8 cellular contexts compared by ENCODE assay signal in genomic region chr10:72834183-72834825, GRCh38. TPM values are rescaled to one million over a fixed set of nuclear protein-coding genes. Genes with fewer than 3 reads are reported as not detected.
A peak's percentile ranks its signal among the peaks of the same experiment; 100 is the strongest.
DNase-seq lines count a peak whose midpoint lies in the region; ATAC-seq, FAIRE-seq and TF ChIP-seq lines count a peak whose summit lies in the region.

No MANE protein-coding gene starts in this region.

- peaks cover 4% of the 10 kb centered on the region for H3F3A ChIP-seq in SK-N-SH (replicated peaks; ENCODE audit: insufficient read depth)

- peak; percentile 97 for TF ChIP-seq RAD21 in SK-N-SH (IDR thresholded peaks at IDR 0.05; ENCODE audit: low read length)
- peak; percentile 58; the same call in 1 of the 2 replicates for TF ChIP-seq RAD21 in HepG2 (CRISPR knock-in tag; IDR thresholded peaks at IDR 0.05)

- no peak overlapping the region for H3K27ac Mint-ChIP-seq in activated CD4-positive, alpha-beta T cell treated with anti-CD3 and anti-CD28 coated beads for 36 hours

- H3K36me3 ChIP-seq in SK-N-SH (replicated peaks in 1 of 2; ENCODE audit: control insufficient read depth in 1 of 2, insufficient read depth in 2 of 2, low read length in 1 of 2): peaks cover 6 to 7% of the 10 kb centered on the region in 2 experiments
- H3K36me3 ChIP-seq in HepG2 (replicated peaks in 1 of 2; ENCODE audit: control insufficient read depth in 1 of 2, insufficient read depth in 2 of 2, low read length in 2 of 2): peaks cover 4 to 5% of the 10 kb centered on the region in 2 experiments; a peak in 3 of 5 replicates
- no peaks in the 10 kb centered on the region for H3K36me3 ChIP-seq in thyroid gland

- CTCF ChIA-PET in activated CD4-positive, alpha-beta T cell treated with anti-CD3 and anti-CD28 coated beads for 36 hours (lab: Charles Lee): interaction anchor here (0.6 to 2.8 kb wide), 18 partner anchors 8 to 474 kb away, joined by 3 to 50 read pairs (median 4); no protein-coding TSS in a partner anchor
- CTCF ChIA-PET in SK-N-SH (lab: Yijun Ruan, JAX): interaction anchor here (0.5 to 7.0 kb wide), 42 partner anchors 8 to 484 kb away, joined by 3 to 90 read pairs (median 4); partner anchors contain the start of genes DNAJB12, MCU and MICU1
- CTCF ChIA-PET in HepG2 (lab: Yijun Ruan, JAX; ENCODE audit: low intra/inter-chr PET ratio, low total read pairs): interaction anchor here (1.2 to 2.4 kb wide), 5 partner anchors 140 to 470 kb away, joined by 3 to 18 read pairs (median 3); no protein-coding TSS in a partner anchor

- no peak overlapping the region for H2AFZ ChIP-seq in SK-N-SH (ENCODE audit: low read depth)
- no peak overlapping the region for H2AFZ ChIP-seq in HepG2 (ENCODE audit: low read length)

- ATAC-seq in activated CD4-positive, alpha-beta T cell treated with anti-CD3 and anti-CD28 coated beads for 36 hours: peak; percentile 58
- peak; percentile 44; the same call in 1 of the 3 replicates for ATAC-seq in HepG2

- H3K4me1 ChIP-seq in SK-N-SH (ENCODE audit: control insufficient read depth in 1 of 2, insufficient read depth in 2 of 2, low read depth in 1 of 2, low read length in 1 of 2) (peaks cover 0 to 7% of the 10 kb centered on the region in 2 experiments; a peak in 2 of 4 replicates), HepG2 (ENCODE audit: insufficient read depth, low read length) (0 out of 2 replicates have a peak, but pooled peaks cover 4% of the 10 kb centered on the region), thyroid gland (peaks cover 15 to 36% of the 10 kb centered on the region in 2 donors)

- H3K79me2 ChIP-seq in SK-N-SH (ENCODE audit: insufficient read depth) (no peaks in the 10 kb centered on the region), HepG2 (ENCODE audit: insufficient read depth, low read length) (no peaks in the 10 kb centered on the region)

- peaks cover 2% of the 10 kb centered on the region for H3K4me1 Mint-ChIP-seq in activated CD4-positive, alpha-beta T cell treated with anti-CD3 and anti-CD28 coated beads for 36 hours

- in situ Hi-C loops in HepG2 (cut with HindIII; ENCODE audit: extremely low pct_ligation_motif_present, low pct_unique_long_range_greater_than_20kb): loop anchor here (5.0 to 10.0 kb wide), 2 partner anchors 142 to 470 kb away; partner anchors contain the start of gene MCU

- no TSS peak for BruUV-seq in HepG2 (replicated peaks; lab: Mats Ljungman, UMichigan)

- no peaks in the 10 kb centered on the region for H3K27me3 ChIP-seq in SK-N-SH (ENCODE audit: insufficient read depth)
- H3K27me3 ChIP-seq in HepG2 (ENCODE audit: control insufficient read depth in 1 of 2, insufficient read depth in 2 of 2, low read length in 2 of 2): no peaks in the 10 kb centered on the region
- H3K27me3 ChIP-seq in thyroid gland: no peaks in the 10 kb centered on the region

- TF ChIP-seq POLR2A in HepG2 (IDR thresholded peaks at IDR 0.05; ENCODE audit: insufficient read depth in 1 of 2, low read depth in 2 of 2, low read length in 2 of 2) (no peak), thyroid gland (IDR thresholded peaks at IDR 0.05) (no peak)

- no peak for TF ChIP-seq EP300 in SK-N-SH (IDR thresholded peaks at IDR 0.05; ENCODE audit: borderline replicate concordance in 1 of 2, low read depth in 1 of 2, low read length in 1 of 2)
- no peak for TF ChIP-seq EP300 in HepG2 (IDR thresholded peaks at IDR 0.05; ENCODE audit: low read depth in 2 of 2, low read length in 2 of 2)
- TF ChIP-seq EP300 in HepG2 (CRISPR knock-in tag; IDR thresholded peaks at IDR 0.05; ENCODE audit: borderline replicate concordance): no peak

- no peak overlapping the region for H3K4me3 Mint-ChIP-seq in activated CD4-positive, alpha-beta T cell treated with anti-CD3 and anti-CD28 coated beads for 36 hours

- H3K4me2 ChIP-seq in SK-N-SH (no peak overlapping the region), HepG2 (ENCODE audit: low read depth, low read length) (no peak overlapping the region)

- H3K36me3 Mint-ChIP-seq in activated CD4-positive, alpha-beta T cell treated with anti-CD3 and anti-CD28 coated beads for 36 hours (ENCODE audit: low read depth): no peaks in the 10 kb centered on the region

- no peaks in the 10 kb centered on the region for H3K9me3 ChIP-seq in SK-N-SH
- no peaks in the 10 kb centered on the region for H3K9me3 ChIP-seq in HepG2 (ENCODE audit: low read length)
- no peaks in the 10 kb centered on the region for H3K9me3 ChIP-seq in thyroid gland

- no peaks in the 10 kb centered on the region for H3K9me3 Mint-ChIP-seq in activated CD4-positive, alpha-beta T cell treated with anti-CD3 and anti-CD28 coated beads for 36 hours (ENCODE audit: low read depth)

- 81% methylated on average over 5 of the region's 5 CpGs for WGBS in SK-N-SH (ENCODE audit: low lambda C conversion rate)
- WGBS in HepG2 (ENCODE audit: low lambda C conversion rate): 87% methylated on average over 5 of the region's 5 CpGs
- 70 to 74% methylated on average over 5 of the region's 5 CpGs for WGBS in thyroid gland, 2 donors

- H3K27ac ChIP-seq in SK-N-SH (ENCODE audit: low read depth in 2 of 2, low read length in 1 of 2) (no peak overlapping the region), HepG2 (ENCODE audit: extremely low read length, insufficient read depth, low read length) (no peak overlapping the region), thyroid gland (no peak overlapping the region)

- POLR2A ChIA-PET in activated CD4-positive, alpha-beta T cell treated with anti-CD3 and anti-CD28 coated beads for 36 hours (lab: Charles Lee): interaction anchor here (0.5 to 0.6 kb wide), 2 partner anchors 157 to 311 kb away, joined by 4 to 8 read pairs; no protein-coding TSS in a partner anchor
- POLR2A ChIA-PET in SK-N-SH (lab: Yijun Ruan, JAX) (interaction anchor here (0.9 to 1.0 kb wide), 3 partner anchors 22 to 470 kb away, joined by 3 to 5 read pairs (median 3); partner anchors contain the start of gene MCU), HepG2 (lab: Yijun Ruan, JAX) (interaction anchor here (0.7 kb wide), 1 partner anchor 334 kb away, joined by 3 read pairs; no protein-coding TSS in a partner anchor)

- no peaks in the 10 kb centered on the region for H3K27me3 Mint-ChIP-seq in activated CD4-positive, alpha-beta T cell treated with anti-CD3 and anti-CD28 coated beads for 36 hours

- H3K4me3 ChIP-seq in SK-N-SH (ENCODE audit: low read depth in 2 of 2, low read length in 1 of 2) (no peak overlapping the region), HepG2 (replicated peaks in 1 of 3; ENCODE audit: insufficient read depth in 1 of 3, low read depth in 2 of 3, low read length in 3 of 3) (no peak overlapping the region), thyroid gland (replicated peaks in 1 of 3) (no peak overlapping the region)

- no peak for FAIRE-seq in HepG2 (lab: Jason Lieb, UNC)

- H3K9me2 ChIP-seq in SK-N-SH: 0 out of 2 replicates have a peak, but pooled peaks cover 3% of the 10 kb centered on the region

- TF ChIP-seq CTCF in SK-N-SH (IDR thresholded peaks at IDR 0.05) (peak; percentile 83), HepG2 (CRISPR knock-in tag; IDR thresholded peaks at IDR 0.05) (peak; percentile 72), thyroid gland (IDR thresholded peaks at IDR 0.05) (peak; percentile 32 to 85 (median 66))

- no peak overlapping the region for H3K9ac ChIP-seq in SK-N-SH
- no peak overlapping the region for H3K9ac ChIP-seq in HepG2 (ENCODE audit: insufficient read depth, low read depth, low read length)

- H4K20me1 ChIP-seq in SK-N-SH (ENCODE audit: insufficient read depth) (no peaks in the 10 kb centered on the region), HepG2 (ENCODE audit: insufficient read depth, low read length) (no peaks in the 10 kb centered on the region)

- peak; percentile 52 for DNase-seq in activated CD4-positive, alpha-beta T cell treated with anti-CD3 and anti-CD28 coated beads for 36 hours
- DNase-seq in activated CD4-positive, alpha-beta T cell treated with anti-CD3 and anti-CD28 coated beads for 1 hour: no peak
- DNase-seq in M059J (ENCODE audit: low read depth): peak; percentile 58
- peak; percentile 57 for DNase-seq in SK-N-SH
- peak; percentile 80 for DNase-seq in dedifferentiated amniotic fluid mesenchymal stem cell (ENCODE audit: extremely low spot score)
- peak; percentile 53 for DNase-seq in HepG2 (ENCODE audit: low spot score)
- DNase-seq in thyroid gland: peak; percentile 42 to 43
- DNase-seq in NCI-H524 treated with DMSO at 0.1 percent for 48 hours (lab: John Stamatoyannopoulos, UW): no peak

- intact Hi-C loops in activated CD4-positive, alpha-beta T cell treated with anti-CD3 and anti-CD28 coated beads for 36 hours (cut with DNase I, micrococcal nuclease): loop anchor here (1.0 to 10.0 kb wide), 3 partner anchors 140 to 470 kb away; partner anchors contain the start of gene MCU (in 1 of the 2)
- intact Hi-C loops in HepG2 (cut with micrococcal nuclease; ENCODE audit: unreplicated experiment) (loop anchor here (1.0 to 10.0 kb wide), 4 partner anchors 140 to 470 kb away; no protein-coding TSS in a partner anchor), thyroid gland (cut with DNase I) (loop anchor here (5.0 kb wide), 1 partner anchor 142 kb away; the partner anchor contains the start of gene MCU)

RNA-seq across cellular contexts. Expression of gene OIT3, which starts 59.2 kb away (rescaled TPM):
- not detected for total RNA-seq in activated CD4-positive, alpha-beta T cell treated with anti-CD3 and anti-CD28 coated beads for 36 hours
- not detected in 2 replicates for total RNA-seq in M059J (2014; rRNA removed; shearing (Covaris generic))
- polyA plus RNA-seq in SK-N-SH (2012; rRNA removed) (0.05 TPM in 1 of 2 replicates, not detected in the other), HepG2 (2011; rRNA removed) (not detected in 2 replicates)
- 0.03 TPM in 1 of 2 replicates, not detected in the other for polyA plus RNA-seq in SK-N-SH (2012; cell fraction: cytosol; rRNA removed)
- polyA plus RNA-seq in SK-N-SH (2012; cell fraction: nucleus; rRNA removed): 0.14 and 0.15 TPM in 2 replicates
- total RNA-seq in HepG2 (2016; rRNA removed; fragmentation: Illumina TruSeq; extraction: Trizol) (not detected in 2 replicates), thyroid gland (under 1 TPM in 1 of 4 donors, not detected in 3; 0.27 TPM)
- not detected in 2 replicates for total RNA-seq in HepG2 (2016; cell fraction: cytosol; rRNA removed; fragmentation: Illumina TruSeq; extraction: Trizol; ENCODE audit: low read depth)
- total RNA-seq in HepG2 (2016; cell fraction: insoluble cytoplasmic fraction; rRNA removed; fragmentation: Illumina TruSeq; extraction: Trizol): not detected in 2 replicates
- not detected in 2 replicates for total RNA-seq in HepG2 (2016; cell fraction: membrane; rRNA removed; fragmentation: Illumina TruSeq; extraction: Trizol)
- total RNA-seq in HepG2 (2016; cell fraction: nucleus; rRNA removed; fragmentation: Illumina TruSeq; extraction: Trizol): not detected in 2 replicates
- not detected in 2 replicates for polyA plus RNA-seq in HepG2 (2011; cell fraction: cytosol; rRNA removed)
- not detected in 2 replicates for polyA plus RNA-seq in HepG2 (2011; cell fraction: nucleus; rRNA removed)
- polyA plus RNA-seq in HepG2 (2012): 0.52 and 0.79 TPM in 2 replicates
- polyA plus RNA-seq in HepG2 (2016; cell fraction: cytosol; fragmentation: Illumina TruSeq; extraction: Trizol; ENCODE audit: low read depth): not detected in 2 replicates
- polyA plus RNA-seq in HepG2 (2016; cell fraction: insoluble cytoplasmic fraction; fragmentation: Illumina TruSeq; extraction: Trizol; ENCODE audit: low read depth): not detected in 2 replicates
- not detected in 2 replicates for polyA plus RNA-seq in HepG2 (2016; cell fraction: membrane; fragmentation: Illumina TruSeq; extraction: Trizol; ENCODE audit: low read depth)
- not detected in 2 replicates for polyA plus RNA-seq in HepG2 (2016; cell fraction: nucleus; fragmentation: Illumina TruSeq; extraction: Trizol; ENCODE audit: insufficient read depth, low read depth)
- 0.26 and 0.40 TPM in 2 replicates for polyA minus RNA-seq in HepG2 (2011; rRNA and poly(A)+ RNA removed; ENCODE audit: low replicate concordance)
- polyA minus RNA-seq in HepG2 (2011; cell fraction: cytosol; rRNA and poly(A)+ RNA removed): not detected in 2 replicates
- polyA minus RNA-seq in HepG2 (2011; cell fraction: nucleus; rRNA and poly(A)+ RNA removed): not detected in 2 replicates

Comparison
In these comparisons a context has a peak if more than half of its experiments do, and no peak if none do; other contexts are left out.
1. DNase-seq: peak in activated CD4-positive, alpha-beta T cell treated with anti-CD3 and anti-CD28 coated beads for 36 hours (single experiment), M059J (single experiment), SK-N-SH (single experiment), dedifferentiated amniotic fluid mesenchymal stem cell (single experiment), HepG2 (single experiment) and thyroid gland (2 of 2); none in activated CD4-positive, alpha-beta T cell treated with anti-CD3 and anti-CD28 coated beads for 1 hour (single experiment) and NCI-H524 treated with DMSO at 0.1 percent for 48 hours (single experiment).
2. Peak in every context shown above with its lines, with median percentiles within 50 percentile points of each other: CTCF ChIP-seq.